Comparison of ENCODE assay signal across 8 cellular contexts in genomic region chr14:22556021-22556989, GRCh38. TPM values are rescaled to one million over a fixed set of nuclear protein-coding genes. Genes with fewer than 3 reads are reported as not detected.
A peak's percentile ranks its signal among the peaks of the same experiment; 100 is the strongest.
DNase-seq lines count a peak whose midpoint lies in the region; ATAC-seq and TF ChIP-seq lines count a peak whose summit lies in the region.

No MANE protein-coding gene starts in this region.

- no peak for TF ChIP-seq CTCF in CD8-positive, alpha-beta T cell (IDR thresholded peaks at IDR 0.05)

- H3K36me3 ChIP-seq in CD8-positive, alpha-beta T cell (ENCODE audit: insufficient read depth, low read length): peaks cover 18% of the 10 kb centered on the region

- DNase-seq in CD8-positive, alpha-beta T cell: peak; percentile 93 to 99 (median 94)
- DNase-seq in HUDEP-2 (lab: John Stamatoyannopoulos, UW; ENCODE audit: unreplicated experiment in 76 of 76) (peak in 71 of 76 experiments; percentile 21 to 89 (median 65)), mucosa of gallbladder (ENCODE audit: low spot score) (peak; percentile 85), NCI-H187 (lab: John Stamatoyannopoulos, UW) (no peak)
- DNase-seq in activated CD4-positive, CD25-positive, alpha-beta regulatory T cell treated with anti-CD3 and anti-CD28 coated beads, Interleukin-2, amount 50 U/mL, for 16 hours (ENCODE audit: low read depth, low spot score): peak; percentile 96
- peak; percentile 89 to 99 for DNase-seq in central memory CD8-positive, alpha-beta T cell (ENCODE audit: low spot score in 2 of 2)
- DNase-seq in stimulated activated CD8-positive, alpha-beta memory T cell treated with anti-CD3 and anti-CD28 coated beads, Interleukin-7, amount 100 ng/mL, for 4 hours (ENCODE audit: low read depth in 2 of 2): peak; percentile 94 to 98

- no peaks in the 10 kb centered on the region for H3K27me3 Mint-ChIP-seq in CD8-positive, alpha-beta T cell (ENCODE audit: low read depth)
- peaks cover 9% of the 10 kb centered on the region for H3K27me3 Mint-ChIP-seq in central memory CD8-positive, alpha-beta T cell

- peaks cover 88% of the 10 kb centered on the region for H3K4me1 ChIP-seq in CD8-positive, alpha-beta T cell (ENCODE audit: insufficient read depth, low read length)

- peaks cover 24% of the 10 kb centered on the region for H3K36me3 Mint-ChIP-seq in CD8-positive, alpha-beta T cell
- peaks cover 64% of the 10 kb centered on the region for H3K36me3 Mint-ChIP-seq in central memory CD8-positive, alpha-beta T cell (ENCODE audit: insufficient read depth)

- ATAC-seq in CD8-positive, alpha-beta T cell: peak; percentile 60
- peak; percentile 63 for ATAC-seq in GM21515 (IDR thresholded peaks at IDR 0.05; ENCODE audit: unreplicated experiment)
- peak; percentile 80 for ATAC-seq in central memory CD8-positive, alpha-beta T cell (replicated peaks; ENCODE audit: extremely low read depth, poor library complexity, severe bottlenecking)

- H3K27ac ChIP-seq in CD8-positive, alpha-beta T cell (ENCODE audit: low read depth, low read length): peak overlapping the region; percentile 86

- peaks cover 92% of the 10 kb centered on the region for H3K4me1 Mint-ChIP-seq in CD8-positive, alpha-beta T cell (ENCODE audit: low read depth)
- H3K4me1 Mint-ChIP-seq in central memory CD8-positive, alpha-beta T cell: peaks cover 95% of the 10 kb centered on the region

- no peaks in the 10 kb centered on the region for H3K9me3 ChIP-seq in CD8-positive, alpha-beta T cell (ENCODE audit: low read length)

- peak overlapping the region; percentile 81 for H3K4me3 Mint-ChIP-seq in CD8-positive, alpha-beta T cell
- peak overlapping the region; percentile 84 for H3K4me3 Mint-ChIP-seq in central memory CD8-positive, alpha-beta T cell

- CTCF ChIA-PET in CD8-positive, alpha-beta T cell (lab: Charles Lee): interaction anchor here (0.6 to 13.3 kb wide), 65 partner anchors 10 to 809 kb away, joined by 3 to 408 read pairs (median 5); partner anchors contain the start of genes ABHD4, AJUBA, DAD1 and LRP10

- H3K9me3 Mint-ChIP-seq in CD8-positive, alpha-beta T cell: no peaks in the 10 kb centered on the region
- no peaks in the 10 kb centered on the region for H3K9me3 Mint-ChIP-seq in central memory CD8-positive, alpha-beta T cell

- H3K27ac Mint-ChIP-seq in CD8-positive, alpha-beta T cell: peak overlapping the region; percentile 98
- H3K27ac Mint-ChIP-seq in central memory CD8-positive, alpha-beta T cell (ENCODE audit: low read depth): peak overlapping the region; percentile 100

- intact Hi-C loops in CD8-positive, alpha-beta T cell (cut with DNase I, micrococcal nuclease): loop anchor here (1.0 to 5.0 kb wide), 21 partner anchors 9 to 834 kb away; partner anchors contain the start of genes AJUBA (in 1 of the 2) and DAD1 (in 1 of the 2)

- POLR2A ChIA-PET in CD8-positive, alpha-beta T cell (lab: Charles Lee): interaction anchor here (0.6 to 13.3 kb wide), 43 partner anchors 9 to 913 kb away, joined by 3 to 472 read pairs (median 5); partner anchors contain the start of genes ABHD4, DAD1, HAUS4 and MRPL52

- no peaks in the 10 kb centered on the region for H3K27me3 ChIP-seq in CD8-positive, alpha-beta T cell (ENCODE audit: insufficient read depth, low read length)

- H3K4me3 ChIP-seq in CD8-positive, alpha-beta T cell (ENCODE audit: low read depth, low read length): peak overlapping the region; percentile 60

RNA-seq across cellular contexts. Expression of gene DAD1, which starts 32.7 kb away (rescaled TPM):
- 10 to 100 TPM; 27.2 to 35.6 TPM for total RNA-seq in CD8-positive, alpha-beta T cell
- 235 TPM for total RNA-seq in mucosa of gallbladder

RNA-seq across cellular contexts. Expression of gene ABHD4, which starts 41.8 kb away (rescaled TPM):
- total RNA-seq in CD8-positive, alpha-beta T cell: 1 to 10 TPM; 7.9 to 8.3 TPM
- 77.2 TPM for total RNA-seq in mucosa of gallbladder

Comparison
In these comparisons a context has a peak if more than half of its experiments do, and no peak if none do; other contexts are left out.
1. DNase-seq: peak in CD8-positive, alpha-beta T cell (7 of 7), HUDEP-2 (71 of 76), activated CD4-positive, CD25-positive, alpha-beta regulatory T cell treated with anti-CD3 and anti-CD28 coated beads, Interleukin-2, amount 50 U/mL, for 16 hours (single experiment), central memory CD8-positive, alpha-beta T cell (2 of 2), mucosa of gallbladder (single experiment) and stimulated activated CD8-positive, alpha-beta memory T cell treated with anti-CD3 and anti-CD28 coated beads, Interleukin-7, amount 100 ng/mL, for 4 hours (2 of 2); none in NCI-H187 (0 of 2).
2. Peak in every context shown above with its lines, with median percentiles within 50 percentile points of each other: ATAC-seq.